In genomic region chr17:59330314-59330942, GRCh38 we compare ENCODE assay signal across 1 cellular context.
TF ChIP-seq lines count a peak whose summit lies in the region.

No MANE protein-coding gene starts in this region.

TF ChIP-seq in HepG2, 621 proteins besides CTCF, POLR2A, EP300 and RAD21 (continued from another document and continues in another):
- peak; percentile 91 for TF ChIP-seq SIN3A (IDR thresholded peaks at IDR 0.05; ENCODE audit: borderline replicate concordance, low read depth, low read length)
- no peak for TF ChIP-seq THYN1 (CRISPR knock-in tag; IDR thresholded peaks at IDR 0.05; ENCODE audit: borderline replicate concordance, low read depth)
- 0 out of 2 replicates have a peak, but pooled peaks have one; percentile 71 for TF ChIP-seq BRCA1 (CRISPR knock-in tag; IDR thresholded peaks at IDR 0.05)
- TF ChIP-seq KDM1A (CRISPR knock-in tag; IDR thresholded peaks at IDR 0.05) = no peak
- TF ChIP-seq TCF7L2 (IDR thresholded peaks at IDR 0.05; ENCODE audit: low read depth, low read length) = no peak
- peak; percentile 54; the same call in 1 of the 2 replicates for TF ChIP-seq NKX3-1 (CRISPR knock-in tag; IDR thresholded peaks at IDR 0.05)
- TF ChIP-seq, protein P1, sequence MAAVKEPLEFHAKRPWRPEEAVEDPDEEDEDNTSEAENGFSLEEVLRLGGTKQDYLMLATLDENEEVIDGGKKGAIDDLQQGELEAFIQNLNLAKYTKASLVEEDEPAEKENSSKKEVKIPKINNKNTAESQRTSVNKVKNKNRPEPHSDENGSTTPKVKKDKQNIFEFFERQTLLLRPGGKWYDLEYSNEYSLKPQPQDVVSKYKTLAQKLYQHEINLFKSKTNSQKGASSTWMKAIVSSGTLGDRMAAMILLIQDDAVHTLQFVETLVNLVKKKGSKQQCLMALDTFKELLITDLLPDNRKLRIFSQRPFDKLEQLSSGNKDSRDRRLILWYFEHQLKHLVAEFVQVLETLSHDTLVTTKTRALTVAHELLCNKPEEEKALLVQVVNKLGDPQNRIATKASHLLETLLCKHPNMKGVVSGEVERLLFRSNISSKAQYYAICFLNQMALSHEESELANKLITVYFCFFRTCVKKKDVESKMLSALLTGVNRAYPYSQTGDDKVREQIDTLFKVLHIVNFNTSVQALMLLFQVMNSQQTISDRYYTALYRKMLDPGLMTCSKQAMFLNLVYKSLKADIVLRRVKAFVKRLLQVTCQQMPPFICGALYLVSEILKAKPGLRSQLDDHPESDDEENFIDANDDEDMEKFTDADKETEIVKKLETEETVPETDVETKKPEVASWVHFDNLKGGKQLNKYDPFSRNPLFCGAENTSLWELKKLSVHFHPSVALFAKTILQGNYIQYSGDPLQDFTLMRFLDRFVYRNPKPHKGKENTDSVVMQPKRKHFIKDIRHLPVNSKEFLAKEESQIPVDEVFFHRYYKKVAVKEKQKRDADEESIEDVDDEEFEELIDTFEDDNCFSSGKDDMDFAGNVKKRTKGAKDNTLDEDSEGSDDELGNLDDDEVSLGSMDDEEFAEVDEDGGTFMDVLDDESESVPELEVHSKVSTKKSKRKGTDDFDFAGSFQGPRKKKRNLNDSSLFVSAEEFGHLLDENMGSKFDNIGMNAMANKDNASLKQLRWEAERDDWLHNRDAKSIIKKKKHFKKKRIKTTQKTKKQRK (IDR thresholded peaks at IDR 0.05; ENCODE audit: low read length) = no peak
- TF ChIP-seq FOSL2 (CRISPR knock-in tag; IDR thresholded peaks at IDR 0.05) = peak; percentile 21; the same call in 1 of the 2 replicates
- peak; percentile 85 for TF ChIP-seq TFE3 (CRISPR knock-in tag; IDR thresholded peaks at IDR 0.05)
- TF ChIP-seq RFX3 (CRISPR knock-in tag; IDR thresholded peaks at IDR 0.05) = no peak
- peak; percentile 19; the same call in 1 of the 2 replicates for TF ChIP-seq NR2F2 (IDR thresholded peaks at IDR 0.05; ENCODE audit: borderline replicate concordance, low read depth)
- no peak; the same call in 1 of the 2 replicates for TF ChIP-seq ZNF367 (CRISPR knock-in tag; IDR thresholded peaks at IDR 0.05; ENCODE audit: borderline replicate concordance)
- TF ChIP-seq USF2 (IDR thresholded peaks at IDR 0.05; ENCODE audit: low read depth, low read length) = no peak
- no peak for TF ChIP-seq USF2 (CRISPR knock-in tag; IDR thresholded peaks at IDR 0.05; ENCODE audit: borderline replicate concordance)
- no peak for TF ChIP-seq TEAD2 (CRISPR knock-in tag; IDR thresholded peaks at IDR 0.05)
- no peak for TF ChIP-seq ZNF878 (CRISPR knock-in tag; IDR thresholded peaks at IDR 0.05)
- no peak for TF ChIP-seq ZNF530 (CRISPR knock-in tag; IDR thresholded peaks at IDR 0.05; ENCODE audit: low read depth)
- TF ChIP-seq ATF7 (IDR thresholded peaks at IDR 0.05) = no peak
- TF ChIP-seq ATF7 (CRISPR knock-in tag; IDR thresholded peaks at IDR 0.05) = no peak
- TF ChIP-seq PRDM10 (CRISPR knock-in tag; IDR thresholded peaks at IDR 0.05; ENCODE audit: low read depth) = peak; percentile 87
- 0 out of 2 replicates have a peak, but pooled peaks have one; percentile 66 for TF ChIP-seq ISX (CRISPR knock-in tag; conservative IDR thresholded peaks at IDR 0.05)
- TF ChIP-seq, protein P2, sequence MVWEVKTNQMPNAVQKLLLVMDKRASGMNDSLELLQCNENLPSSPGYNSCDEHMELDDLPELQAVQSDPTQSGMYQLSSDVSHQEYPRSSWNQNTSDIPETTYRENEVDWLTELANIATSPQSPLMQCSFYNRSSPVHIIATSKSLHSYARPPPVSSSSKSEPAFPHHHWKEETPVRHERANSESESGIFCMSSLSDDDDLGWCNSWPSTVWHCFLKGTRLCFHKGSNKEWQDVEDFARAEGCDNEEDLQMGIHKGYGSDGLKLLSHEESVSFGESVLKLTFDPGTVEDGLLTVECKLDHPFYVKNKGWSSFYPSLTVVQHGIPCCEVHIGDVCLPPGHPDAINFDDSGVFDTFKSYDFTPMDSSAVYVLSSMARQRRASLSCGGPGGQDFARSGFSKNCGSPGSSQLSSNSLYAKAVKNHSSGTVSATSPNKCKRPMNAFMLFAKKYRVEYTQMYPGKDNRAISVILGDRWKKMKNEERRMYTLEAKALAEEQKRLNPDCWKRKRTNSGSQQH (CRISPR knock-in tag; IDR thresholded peaks at IDR 0.05; ENCODE audit: low read depth) = no peak
- TF ChIP-seq, protein P3, sequence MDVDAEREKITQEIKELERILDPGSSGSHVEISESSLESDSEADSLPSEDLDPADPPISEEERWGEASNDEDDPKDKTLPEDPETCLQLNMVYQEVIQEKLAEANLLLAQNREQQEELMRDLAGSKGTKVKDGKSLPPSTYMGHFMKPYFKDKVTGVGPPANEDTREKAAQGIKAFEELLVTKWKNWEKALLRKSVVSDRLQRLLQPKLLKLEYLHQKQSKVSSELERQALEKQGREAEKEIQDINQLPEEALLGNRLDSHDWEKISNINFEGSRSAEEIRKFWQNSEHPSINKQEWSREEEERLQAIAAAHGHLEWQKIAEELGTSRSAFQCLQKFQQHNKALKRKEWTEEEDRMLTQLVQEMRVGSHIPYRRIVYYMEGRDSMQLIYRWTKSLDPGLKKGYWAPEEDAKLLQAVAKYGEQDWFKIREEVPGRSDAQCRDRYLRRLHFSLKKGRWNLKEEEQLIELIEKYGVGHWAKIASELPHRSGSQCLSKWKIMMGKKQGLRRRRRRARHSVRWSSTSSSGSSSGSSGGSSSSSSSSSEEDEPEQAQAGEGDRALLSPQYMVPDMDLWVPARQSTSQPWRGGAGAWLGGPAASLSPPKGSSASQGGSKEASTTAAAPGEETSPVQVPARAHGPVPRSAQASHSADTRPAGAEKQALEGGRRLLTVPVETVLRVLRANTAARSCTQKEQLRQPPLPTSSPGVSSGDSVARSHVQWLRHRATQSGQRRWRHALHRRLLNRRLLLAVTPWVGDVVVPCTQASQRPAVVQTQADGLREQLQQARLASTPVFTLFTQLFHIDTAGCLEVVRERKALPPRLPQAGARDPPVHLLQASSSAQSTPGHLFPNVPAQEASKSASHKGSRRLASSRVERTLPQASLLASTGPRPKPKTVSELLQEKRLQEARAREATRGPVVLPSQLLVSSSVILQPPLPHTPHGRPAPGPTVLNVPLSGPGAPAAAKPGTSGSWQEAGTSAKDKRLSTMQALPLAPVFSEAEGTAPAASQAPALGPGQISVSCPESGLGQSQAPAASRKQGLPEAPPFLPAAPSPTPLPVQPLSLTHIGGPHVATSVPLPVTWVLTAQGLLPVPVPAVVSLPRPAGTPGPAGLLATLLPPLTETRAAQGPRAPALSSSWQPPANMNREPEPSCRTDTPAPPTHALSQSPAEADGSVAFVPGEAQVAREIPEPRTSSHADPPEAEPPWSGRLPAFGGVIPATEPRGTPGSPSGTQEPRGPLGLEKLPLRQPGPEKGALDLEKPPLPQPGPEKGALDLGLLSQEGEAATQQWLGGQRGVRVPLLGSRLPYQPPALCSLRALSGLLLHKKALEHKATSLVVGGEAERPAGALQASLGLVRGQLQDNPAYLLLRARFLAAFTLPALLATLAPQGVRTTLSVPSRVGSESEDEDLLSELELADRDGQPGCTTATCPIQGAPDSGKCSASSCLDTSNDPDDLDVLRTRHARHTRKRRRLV (CRISPR knock-in tag; IDR thresholded peaks at IDR 0.05) = no peak
- peak; percentile 59; the same call in 1 of the 2 replicates for TF ChIP-seq ZNF777 (CRISPR knock-in tag; IDR thresholded peaks at IDR 0.05)
- TF ChIP-seq ZNF672 (CRISPR knock-in tag; IDR thresholded peaks at IDR 0.05) = no peak
- TF ChIP-seq ZNF430 (CRISPR knock-in tag; IDR thresholded peaks at IDR 0.05) = peak; percentile 85; the same call in 1 of the 2 replicates
- no peak for TF ChIP-seq PAWR (CRISPR knock-in tag; IDR thresholded peaks at IDR 0.05; ENCODE audit: borderline replicate concordance)
- TF ChIP-seq ZNF660 (CRISPR knock-in tag; IDR thresholded peaks at IDR 0.05; ENCODE audit: borderline replicate concordance, low read depth) = no peak
- TF ChIP-seq ZMYM3 (CRISPR knock-in tag; IDR thresholded peaks at IDR 0.05) = peak; percentile 48; the same call in 1 of the 2 replicates
- TF ChIP-seq ZFP1 (CRISPR knock-in tag; IDR thresholded peaks at IDR 0.05) = no peak
- no peak for TF ChIP-seq ZNF17 (CRISPR knock-in tag; IDR thresholded peaks at IDR 0.05)
- TF ChIP-seq CERS6 (CRISPR knock-in tag; IDR thresholded peaks at IDR 0.05) = no peak
- TF ChIP-seq RELA (CRISPR knock-in tag; IDR thresholded peaks at IDR 0.05) = no peak
- TF ChIP-seq ZNF343 (CRISPR knock-in tag; IDR thresholded peaks at IDR 0.05) = no peak
- no peak for TF ChIP-seq ZNF260 (CRISPR knock-in tag; IDR thresholded peaks at IDR 0.05; ENCODE audit: borderline replicate concordance, low read depth)
- TF ChIP-seq ZNF44 (CRISPR knock-in tag; IDR thresholded peaks at IDR 0.05) = no peak
- no peak for TF ChIP-seq JUND (CRISPR knock-in tag; IDR thresholded peaks at IDR 0.05)
- TF ChIP-seq ZNF577 (CRISPR knock-in tag; IDR thresholded peaks at IDR 0.05; ENCODE audit: borderline replicate concordance, low read depth) = no peak
- 0 out of 2 replicates have a peak, but pooled peaks have one; percentile 24 for TF ChIP-seq TCF7 (IDR thresholded peaks at IDR 0.05; ENCODE audit: low read depth)
- TF ChIP-seq ZNF33B (CRISPR knock-in tag; IDR thresholded peaks at IDR 0.05) = no peak; the same call in 1 of the 2 replicates
- no peak for TF ChIP-seq NAIF1 (CRISPR knock-in tag; IDR thresholded peaks at IDR 0.05; ENCODE audit: borderline replicate concordance)
- TF ChIP-seq, protein P4, sequence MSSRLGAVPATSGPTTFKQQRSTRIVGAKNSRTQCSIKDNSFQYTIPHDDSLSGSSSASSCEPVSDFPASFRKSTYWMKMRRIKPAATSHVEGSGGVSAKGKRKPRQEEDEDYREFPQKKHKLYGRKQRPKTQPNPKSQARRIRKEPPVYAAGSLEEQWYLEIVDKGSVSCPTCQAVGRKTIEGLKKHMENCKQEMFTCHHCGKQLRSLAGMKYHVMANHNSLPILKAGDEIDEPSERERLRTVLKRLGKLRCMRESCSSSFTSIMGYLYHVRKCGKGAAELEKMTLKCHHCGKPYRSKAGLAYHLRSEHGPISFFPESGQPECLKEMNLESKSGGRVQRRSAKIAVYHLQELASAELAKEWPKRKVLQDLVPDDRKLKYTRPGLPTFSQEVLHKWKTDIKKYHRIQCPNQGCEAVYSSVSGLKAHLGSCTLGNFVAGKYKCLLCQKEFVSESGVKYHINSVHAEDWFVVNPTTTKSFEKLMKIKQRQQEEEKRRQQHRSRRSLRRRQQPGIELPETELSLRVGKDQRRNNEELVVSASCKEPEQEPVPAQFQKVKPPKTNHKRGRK (CRISPR knock-in tag; IDR thresholded peaks at IDR 0.05) = no peak
- TF ChIP-seq ZSCAN29 (CRISPR knock-in tag; conservative IDR thresholded peaks at IDR 0.05) = peak; percentile 50
- TF ChIP-seq REL (CRISPR knock-in tag; conservative IDR thresholded peaks at IDR 0.05) = no peak
